Comparison of ENCODE assay signal across 13 cellular contexts in genomic region chr15:52220896-52221660, GRCh38. TPM values are rescaled to one million over a fixed set of nuclear protein-coding genes. Genes with fewer than 3 reads are reported as not detected.
A peak's percentile ranks its signal among the peaks of the same experiment; 100 is the strongest.
DNase-seq lines count a peak whose midpoint lies in the region; ATAC-seq, FAIRE-seq and TF ChIP-seq lines count a peak whose summit lies in the region.
"Had no signal": no experiment of that assay in that cellular context is flagged by ENCODE, and none has a peak within 500 bp of the region (broad histone marks: within the 10 kb centered on the region; RNA-seq: fewer than 3 reads in every experiment).

No MANE protein-coding gene starts in this region.

- H3K4me1 Mint-ChIP-seq in naive thymus-derived CD8-positive, alpha-beta T cell, result peaks cover 14 to 29% (median 23%) of the 10 kb centered on the region in 4 donors
- H3K4me1 Mint-ChIP-seq: brain, neural crest cell had no signal

- TF ChIP-seq CTCF in OCI-LY7 (conservative IDR thresholded peaks at IDR 0.05; ENCODE audit: low read length) (no peak), kidney (IDR thresholded peaks at IDR 0.05; ENCODE audit: borderline replicate concordance, extremely low read depth, insufficient read depth) (no peak), foreskin fibroblast (IDR thresholded peaks at IDR 0.05; ENCODE audit: low read depth, low read length) (no peak)

- H3K27ac Mint-ChIP-seq in naive thymus-derived CD8-positive, alpha-beta T cell, result peak overlapping the region; percentile 75 to 95 (median 92)
- H3K27ac Mint-ChIP-seq: brain had no signal

- no peaks in the 10 kb centered on the region for H3K9me3 Mint-ChIP-seq in naive thymus-derived CD8-positive, alpha-beta T cell
- H3K9me3 Mint-ChIP-seq: brain, neural crest cell had no signal

- peak; percentile 79 for DNase-seq in OCI-LY7 (ENCODE audit: low spot score)
- peak in 3 of 10 donors; percentile 27 to 35 (median 31) for DNase-seq in naive thymus-derived CD8-positive, alpha-beta T cell
- no peak for DNase-seq in kidney
- no peak for DNase-seq in caudate nucleus (lab: John Stamatoyannopoulos, UW)
- no peak for DNase-seq in foreskin fibroblast
- DNase-seq: stimulated activated CD4-positive, alpha-beta T cell treated with anti-CD3 and anti-CD28 coated beads, Interleukin-2, amount 100 ng/mL, for 24 hours; testis had no signal

- H3K27ac ChIP-seq in OCI-LY7 (ENCODE audit: low read depth, low read length, poor library complexity, severe bottlenecking), result peak overlapping the region; percentile 97
- no peak overlapping the region for H3K27ac ChIP-seq in kidney (ENCODE audit: low read depth in 2 of 2, low read length in 2 of 2)
- no peak overlapping the region for H3K27ac ChIP-seq in caudate nucleus (ENCODE audit: low read depth, low read length)
- H3K27ac ChIP-seq: testis had no signal

- H3K36me3 ChIP-seq in OCI-LY7 (ENCODE audit: insufficient read depth, low read length), result peaks cover 16% of the 10 kb centered on the region; the same call in 1 of the 2 replicates
- peaks cover 2 to 6% of the 10 kb centered on the region in 2 donors for H3K36me3 ChIP-seq in kidney (ENCODE audit: control insufficient read depth in 1 of 2, insufficient read depth in 2 of 2, low read length in 2 of 2)

- H3K4me3 ChIP-seq in OCI-LY7 (ENCODE audit: low read depth, low read length, poor library complexity, severe bottlenecking) (peak overlapping the region; percentile 79), kidney (ENCODE audit: low read length in 2 of 2) (no peak overlapping the region), foreskin fibroblast (ENCODE audit: low read depth in 1 of 2, low read length in 2 of 2) (no peak overlapping the region)
- H3K4me3 ChIP-seq: testis had no signal

- peak overlapping the region; percentile 55 to 83 (median 72) for H3K4me3 Mint-ChIP-seq in naive thymus-derived CD8-positive, alpha-beta T cell
- H3K4me3 Mint-ChIP-seq: brain, neural crest cell had no signal

- peak overlapping the region; percentile 38; the same call in 1 of the 2 replicates for H2AFZ ChIP-seq in OCI-LY7 (ENCODE audit: low read length)

- TSS peak; percentile 92 for BruUV-seq in OCI-LY7 (replicated peaks; lab: Mats Ljungman, UMichigan)

- CTCF ChIA-PET in OCI-LY7 (lab: Charles Lee; ENCODE audit: unreplicated experiment), result interaction anchor here (1.0 kb wide), 2 partner anchors 12 to 15 kb away, joined by 3 read pairs; no protein-coding TSS in a partner anchor

- no peak overlapping the region for H3K9ac ChIP-seq in kidney (ENCODE audit: low read length in 2 of 2)

- intact Hi-C loops in OCI-LY7 (cut with micrococcal nuclease; ENCODE audit: unreplicated experiment) (no loop called here), kidney (cut with DNase I) (no loop called here)

- H3K9me2 ChIP-seq in OCI-LY7 (ENCODE audit: insufficient read depth, low read length), result no peaks in the 10 kb centered on the region

- no peaks in the 10 kb centered on the region for H3K36me3 Mint-ChIP-seq in naive thymus-derived CD8-positive, alpha-beta T cell
- H3K36me3 Mint-ChIP-seq: brain had no signal

- H3K4me1 ChIP-seq in OCI-LY7 (ENCODE audit: insufficient read depth, low read length, poor library complexity, severe bottlenecking) (peaks cover 75% of the 10 kb centered on the region), kidney (ENCODE audit: control insufficient read depth in 1 of 2, insufficient read depth in 1 of 2, low read depth in 1 of 2, low read length in 2 of 2) (no peaks in the 10 kb centered on the region)
- H3K4me1 ChIP-seq: testis had no signal

- peaks cover 45% of the 10 kb centered on the region for H3K79me2 ChIP-seq in OCI-LY7 (ENCODE audit: insufficient read depth, low read depth, low read length)

- H4K20me1 ChIP-seq in OCI-LY7 (ENCODE audit: insufficient read depth, low read length), result no peaks in the 10 kb centered on the region

- no peak for FAIRE-seq in kidney (lab: Jason Lieb, UNC)
- FAIRE-seq: keratinocyte had no signal

- ATAC-seq in GM18858 (IDR thresholded peaks at IDR 0.05; ENCODE audit: unreplicated experiment) (peak; percentile 3), GM21528 (IDR thresholded peaks at IDR 0.05; ENCODE audit: low FRiP score, unreplicated experiment) (peak; percentile 12)
- peak; percentile 64 to 65 for ATAC-seq in naive thymus-derived CD8-positive, alpha-beta T cell
- ATAC-seq: Panc1 had no signal

- peak overlapping the region; percentile 94 for H3K4me2 ChIP-seq in OCI-LY7 (ENCODE audit: low read length)

- H3K9me3 ChIP-seq in OCI-LY7 (ENCODE audit: low read length) (no peaks in the 10 kb centered on the region), kidney (ENCODE audit: control insufficient read depth in 1 of 2, low read length in 2 of 2) (no peaks in the 10 kb centered on the region)
- H3K9me3 ChIP-seq: testis had no signal

- POLR2A ChIA-PET in OCI-LY7 (lab: Charles Lee), result interaction anchor here (0.7 to 8.4 kb wide), 7 partner anchors 12 to 855 kb away, joined by 3 to 167 read pairs (median 3); no protein-coding TSS in a partner anchor
- POLR2A ChIA-PET in naive thymus-derived CD8-positive, alpha-beta T cell (lab: Charles Lee), result interaction anchor here (0.7 to 3.2 kb wide), 4 partner anchors 12 to 240 kb away, joined by 3 to 18 read pairs (median 5); no protein-coding TSS in a partner anchor

- H3K27me3 Mint-ChIP-seq in naive thymus-derived CD8-positive, alpha-beta T cell, result no peaks in the 10 kb centered on the region
- H3K27me3 Mint-ChIP-seq: brain had no signal

RNA-seq across cellular contexts. Expression of gene GNB5, which starts 29.9 kb away (rescaled TPM):
- 53.9 and 56.3 TPM in 2 replicates for total RNA-seq in OCI-LY7 (2014; rRNA removed; shearing (Covaris generic))
- total RNA-seq in OCI-LY7 (2022) (49.0 and 60.3 TPM in 2 replicates), kidney (43.6 TPM)
- 10 to 100 TPM; 45.2 to 48.5 TPM for total RNA-seq in naive thymus-derived CD8-positive, alpha-beta T cell
- polyA plus RNA-seq in naive thymus-derived CD8-positive, alpha-beta T cell, result 10 to 100 TPM; 32.4 to 41.7 (median 32.8) TPM
- polyA plus RNA-seq in kidney (ENCODE audit: insufficient read depth, low read depth, low replicate concordance), result 28.3 TPM

Comparison
In these comparisons a context has a peak if more than half of its experiments do, and no peak if none do; other contexts are left out.
1. ATAC-seq: peak in every context shown above with its lines; median percentile 64 in naive thymus-derived CD8-positive, alpha-beta T cell; 12 in GM21528; 3 in GM18858.